In genomic region chr13:106238690-106239089, GRCh38 we compare ENCODE assay signal across 22 cellular contexts.
"Had no signal": no experiment of that assay in that cellular context is flagged by ENCODE, and none has a peak within 500 bp of the region (broad histone marks: within the 10 kb centered on the region; RNA-seq: fewer than 3 reads in every experiment).

No MANE protein-coding gene starts in this region.

- H3K36me3 ChIP-seq: left ventricle myocardium inferior, ovary, right atrium auricular region, right lobe of liver, tibial nerve, upper lobe of left lung, vagina had no signal

- DNase-seq: kidney; left colon; left ventricle myocardium inferior; midbrain; mucosa of descending colon; naive thymus-derived CD4-positive, alpha-beta T cell; ovary; right lobe of liver; stimulated activated CD4-positive, alpha-beta T cell treated with anti-CD3 and anti-CD28 coated beads, Interleukin-1b, Interleukin-23, amount 100 ng/mL, for 48 hours; stimulated activated CD4-positive, alpha-beta T cell treated with anti-CD3 and anti-CD28 coated beads, Interleukin-2, amount 100 ng/mL, for 48 hours; stimulated activated CD4-positive, alpha-beta T cell treated with anti-CD3 and anti-CD28 coated beads, Interleukin-4, amount 100 ng/mL, for 4 hours; stimulated activated CD8-positive, alpha-beta memory T cell treated with anti-CD3 and anti-CD28 coated beads, Interleukin-4, amount 100 ng/mL, for 48 hours; stimulated activated naive CD4-positive, alpha-beta T cell treated with Interleukin-2 at 50 U/mL for 16 hours; stimulated activated naive CD8-positive, alpha-beta T cell treated with anti-CD3 and anti-CD28 coated beads, Interleukin-15, amount 100 ng/mL, for 72 hours; substantia nigra; upper lobe of left lung had no signal

- H3K27ac ChIP-seq: left ventricle myocardium inferior, ovary, right atrium auricular region, right lobe of liver, tibial nerve, upper lobe of left lung, vagina had no signal

- H3K9me3 ChIP-seq: left ventricle myocardium inferior, mucosa of descending colon, ovary, right atrium auricular region, right lobe of liver, tibial nerve, upper lobe of left lung, vagina had no signal

- ATAC-seq: left colon; mucosa of descending colon; naive thymus-derived CD4-positive, alpha-beta T cell; natural killer cell treated with Interleukin-12 subunit alpha and Interleukin-12 subunit beta and Interleukin-15 and Interleukin-18, amount 100 ng/mL, for 72 hours; right lobe of liver; stimulated activated memory B cell treated with anti-CD40 and anti-IgM and Interleukin-4, amounts not matched to agents 10 μg/mL and 1 μg/mL and 100 μg/mL, for 72 hours; stimulated activated naive CD8-positive, alpha-beta T cell treated with anti-CD3 and anti-CD28 coated beads, Interleukin-15, amount 100 ng/mL, for 72 hours had no signal

- H3K4me2 ChIP-seq: smooth muscle cell had no signal

- H3K4me1 ChIP-seq: left ventricle myocardium inferior, right atrium auricular region, right lobe of liver, tibial nerve, upper lobe of left lung, vagina had no signal

- H3K27me3 ChIP-seq: ovary, right atrium auricular region, right lobe of liver, tibial nerve, upper lobe of left lung, vagina had no signal

- H3K4me3 ChIP-seq: left ventricle myocardium inferior, mucosa of descending colon, ovary, right atrium auricular region, right lobe of liver, smooth muscle cell, tibial nerve, upper lobe of left lung, vagina had no signal
